In the genomic region with DNA sequence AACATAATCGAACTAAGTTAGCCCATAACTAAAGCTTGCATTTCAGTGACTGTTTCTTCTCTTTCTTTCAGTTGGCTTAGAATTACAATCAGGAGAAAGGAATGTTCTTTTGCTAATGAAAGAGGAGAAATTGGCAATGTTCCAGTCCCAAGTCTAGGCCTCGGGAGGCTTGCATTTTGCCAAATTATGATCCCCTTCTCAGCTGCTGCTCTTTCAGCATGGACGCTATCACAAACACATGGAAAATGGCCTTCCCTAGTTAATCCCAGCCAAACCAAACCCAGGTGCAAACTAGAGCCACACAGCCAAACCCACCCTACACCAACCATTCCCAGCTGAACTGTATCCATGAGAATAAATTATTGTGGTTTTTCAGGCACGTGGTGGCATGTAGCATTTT, we compare ENCODE assay signal across 20 cellular contexts.
DNase-seq lines count a peak whose midpoint lies in the region; ATAC-seq and TF ChIP-seq lines count a peak whose summit lies in the region.
"Had no signal": no experiment of that assay in that cellular context is flagged by ENCODE, and none has a peak within 500 bp of the region (broad histone marks: within the 10 kb centered on the region; RNA-seq: fewer than 3 reads in every experiment).

No MANE protein-coding gene starts in this region.

- intact Hi-C loops in sciatic nerve (cut with DNase I): no loop called here

- no peaks in the 10 kb centered on the region for H3K36me3 Mint-ChIP-seq in endodermal cell (ENCODE audit: low read depth)
- H3K36me3 Mint-ChIP-seq: CD4-positive, CD25-positive, alpha-beta regulatory T cell had no signal

- H3K9me3 ChIP-seq in endodermal cell (ENCODE audit: control insufficient read depth, low read length): peaks cover 7% of the 10 kb centered on the region
- H3K9me3 ChIP-seq: BLaER1, MG63 had no signal

- no peak for TF ChIP-seq CTCF in endodermal cell (conservative IDR thresholded peaks at IDR 0.05)

- TF ChIP-seq RAD21 in Ishikawa (IDR thresholded peaks at IDR 0.05; ENCODE audit: low read depth): no peak

- no peak overlapping the region for H3K9ac ChIP-seq in endodermal cell (ENCODE audit: extremely low read depth, low read length, poor library complexity, severe bottlenecking)
- H3K9ac ChIP-seq: BLaER1 had no signal

- peaks cover 3% of the 10 kb centered on the region for H3K9me3 Mint-ChIP-seq in endodermal cell

- H3K27ac ChIP-seq in endodermal cell (ENCODE audit: low read depth, low read length): no peak overlapping the region
- H3K27ac ChIP-seq: BLaER1, SK-N-MC had no signal

- ATAC-seq in sciatic nerve: peak; percentile 78
- ATAC-seq: HCT116 had no signal

- no peak overlapping the region for H3K4me3 Mint-ChIP-seq in endodermal cell
- H3K4me3 Mint-ChIP-seq: CD4-positive, CD25-positive, alpha-beta regulatory T cell had no signal

- no peak overlapping the region for H3K27ac Mint-ChIP-seq in endodermal cell
- H3K27ac Mint-ChIP-seq: CD4-positive, CD25-positive, alpha-beta regulatory T cell had no signal

- no peaks in the 10 kb centered on the region for H3K27me3 ChIP-seq in endodermal cell (ENCODE audit: control insufficient read depth, insufficient read depth, low read length, poor library complexity, severe bottlenecking)
- H3K27me3 ChIP-seq: BLaER1, MG63 had no signal

- H3K27me3 Mint-ChIP-seq in endodermal cell (ENCODE audit: insufficient read depth): no peaks in the 10 kb centered on the region
- H3K27me3 Mint-ChIP-seq: CD4-positive, CD25-positive, alpha-beta regulatory T cell had no signal

- 91 to 94% methylated on average over 2 to 4 of the region's 4 CpGs for WGBS in endodermal cell (ENCODE audit: insufficient coverage in 1 of 2, insufficient read length in 1 of 2), 2 experiments

- H3K36me3 ChIP-seq in endodermal cell (ENCODE audit: control insufficient read depth, insufficient read depth, low read length): no peaks in the 10 kb centered on the region
- H3K36me3 ChIP-seq: BLaER1, MG63 had no signal

- DNase-seq in SHP77 treated with DMSO at 0.1 percent for 48 hours (lab: John Stamatoyannopoulos, UW) (peak; percentile 21), SHP77 (lab: John Stamatoyannopoulos, UW) (no peak), astrocyte of the hippocampus (ENCODE audit: low read depth, low spot score) (peak; percentile 14), sciatic nerve (ENCODE audit: low spot score) (no peak), KG1 (lab: John Stamatoyannopoulos, UW) (no peak), endodermal cell (no peak)
- no peak for DNase-seq in activated CD4-positive, alpha-beta T cell treated with anti-CD3 and anti-CD28 coated beads for 4 hours
- DNase-seq: CD4-positive, CD25-positive, alpha-beta regulatory T cell; DMS153; IMR-90; Karpas-422; MG63; NCI-H1694; NCI-H446; NCI-H524 treated with DMSO at 0.1 percent for 48 hours; NCI-H774 had no signal

- H3K4me3 ChIP-seq in endodermal cell (ENCODE audit: low read length): no peak overlapping the region
- H3K4me3 ChIP-seq: BLaER1, MG63, SK-N-MC had no signal

- no peaks in the 10 kb centered on the region for H3K4me1 ChIP-seq in endodermal cell (ENCODE audit: control insufficient read depth, insufficient read depth, low read length)
- H3K4me1 ChIP-seq: BLaER1 had no signal

- no peaks in the 10 kb centered on the region for H3K4me1 Mint-ChIP-seq in endodermal cell
- H3K4me1 Mint-ChIP-seq: CD4-positive, CD25-positive, alpha-beta regulatory T cell had no signal

- no peak for TF ChIP-seq EP300 in Ishikawa (IDR thresholded peaks at IDR 0.05; ENCODE audit: borderline replicate concordance)

TF ChIP-seq in Ishikawa, 13 proteins besides CTCF, POLR2A, EP300 and RAD21:
- no peak for TF ChIP-seq MAX (IDR thresholded peaks at IDR 0.05)
- TF ChIP-seq TEAD4 (IDR thresholded peaks at IDR 0.05): no peak
- TF ChIP-seq REST (IDR thresholded peaks at IDR 0.05; ENCODE audit: low read depth): no peak
- TF ChIP-seq FOXM1 (IDR thresholded peaks at IDR 0.05; ENCODE audit: borderline replicate concordance, low read depth): no peak
- TF ChIP-seq CEBPB (IDR thresholded peaks at IDR 0.05): no peak
- no peak for TF ChIP-seq YY1 (IDR thresholded peaks at IDR 0.05; ENCODE audit: low read depth)
- peak; percentile 40; the same call in 1 of the 2 replicates for TF ChIP-seq NFIC (IDR thresholded peaks at IDR 0.05)
- no peak for TF ChIP-seq ZBTB7A (IDR thresholded peaks at IDR 0.05; ENCODE audit: low read depth)

Comparison
In these comparisons a context has a peak if more than half of its experiments do, and no peak if none do; other contexts are left out.
1. DNase-seq: peak in SHP77 treated with DMSO at 0.1 percent for 48 hours (single experiment) and astrocyte of the hippocampus (single experiment); none in SHP77 (0 of 2), sciatic nerve (single experiment), KG1 (single experiment), activated CD4-positive, alpha-beta T cell treated with anti-CD3 and anti-CD28 coated beads for 4 hours (0 of 2) and endodermal cell (single experiment).